Comparison of ENCODE assay signal across 7 cellular contexts in the genomic region with DNA sequence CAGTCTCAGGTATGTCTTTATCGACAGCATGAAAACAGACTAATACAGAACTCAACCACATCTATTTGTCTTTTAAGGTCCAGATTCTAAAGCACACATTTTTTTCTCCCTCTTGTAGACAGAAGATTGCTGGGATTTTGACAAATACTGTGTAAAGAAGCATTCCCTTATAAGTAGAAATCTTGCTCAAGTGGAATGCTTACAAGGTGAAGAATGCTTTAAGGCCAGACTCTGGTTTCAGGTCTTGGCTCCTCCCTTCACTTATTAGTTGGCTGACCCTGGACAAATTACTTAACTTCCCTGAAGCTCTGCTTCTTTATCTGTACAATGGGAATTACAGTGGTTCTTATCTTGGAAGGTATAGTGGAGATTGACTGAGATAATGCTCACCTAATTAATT.
"Had no signal": no experiment of that assay in that cellular context is flagged by ENCODE, and none has a peak within 500 bp of the region (broad histone marks: within the 10 kb centered on the region; RNA-seq: fewer than 3 reads in every experiment).

No MANE protein-coding gene starts in this region.

- H3K27ac ChIP-seq: HL-60, KMS-11 had no signal

- H3K4me2 ChIP-seq: KMS-11 had no signal

- ATAC-seq: HepG2, K562 had no signal

- H3K9ac ChIP-seq: KMS-11 had no signal

- DNase-seq: IMR-90, KBM-7, KG1 had no signal

- H3K4me3 ChIP-seq: K562 had no signal
